In genomic region chr4:43496188-43496587, GRCh38 we compare ENCODE assay signal across 19 cellular contexts.
DNase-seq lines count a peak whose midpoint lies in the region; ATAC-seq, FAIRE-seq and TF ChIP-seq lines count a peak whose summit lies in the region.
"Had no signal": no experiment of that assay in that cellular context is flagged by ENCODE, and none has a peak within 500 bp of the region (broad histone marks: within the 10 kb centered on the region; RNA-seq: fewer than 3 reads in every experiment).

No MANE protein-coding gene starts in this region.

- TF ChIP-seq POLR2A in GM12892 (IDR thresholded peaks at IDR 0.05; ENCODE audit: low read depth, low read length) = no peak

- H3K27me3 Mint-ChIP-seq in activated CD4-positive, alpha-beta memory T cell treated with anti-CD3 and anti-CD28 coated beads for 36 hours = no peaks in the 10 kb centered on the region
- H3K27me3 Mint-ChIP-seq in natural killer cell treated with Interleukin-12 subunit alpha and Interleukin-12 subunit beta and Interleukin-15 and Interleukin-18, amount 100 ng/mL, for 72 hours = no peaks in the 10 kb centered on the region

- FAIRE-seq in GM12892 (lab: Jason Lieb, UNC) (peak; percentile 64), bronchial epithelial cell (lab: Jason Lieb, UNC) (no peak)
- FAIRE-seq: K562, pancreas, small intestine had no signal

- DNase-seq in GM12892 (ENCODE audit: insufficient read length) (no peak), bronchial epithelial cell (ENCODE audit: low read depth) (peak; percentile 5), DMS 273 (lab: John Stamatoyannopoulos, UW; ENCODE audit: unreplicated experiment) (no peak)
- no peak for DNase-seq in activated CD4-positive, alpha-beta memory T cell treated with anti-CD3 and anti-CD28 coated beads for 36 hours
- no peak for DNase-seq in effector memory CD4-positive, alpha-beta T cell
- DNase-seq in natural killer cell treated with Interleukin-12 subunit alpha and Interleukin-12 subunit beta and Interleukin-15 and Interleukin-18, amount 100 ng/mL, for 72 hours (ENCODE audit: low spot score) = no peak
- DNase-seq: colonic mucosa, heart right ventricle, mucosa of descending colon, NCI-H146, pancreas, Peyer's patch, small intestine, upper lobe of right lung had no signal

- ATAC-seq in GM19452 (IDR thresholded peaks at IDR 0.05; ENCODE audit: unreplicated experiment) = peak; percentile 63
- peak; percentile 87 for ATAC-seq in HG03432 (IDR thresholded peaks at IDR 0.05; ENCODE audit: unreplicated experiment)
- no peak for ATAC-seq in natural killer cell treated with Interleukin-12 subunit alpha and Interleukin-12 subunit beta and Interleukin-15 and Interleukin-18, amount 100 ng/mL, for 72 hours
- ATAC-seq: heart right ventricle; K562; mucosa of descending colon; pancreas; stimulated activated effector memory CD8-positive, alpha-beta T cell treated with anti-CD3 and anti-CD28 coated beads, Interleukin-12 subunit alpha, Interleukin-12 subunit beta, amount 100 ng/mL, for 72 hours; upper lobe of right lung had no signal

- no peak overlapping the region for H3K27ac Mint-ChIP-seq in activated CD4-positive, alpha-beta memory T cell treated with anti-CD3 and anti-CD28 coated beads for 36 hours
- H3K27ac Mint-ChIP-seq in natural killer cell treated with Interleukin-12 subunit alpha and Interleukin-12 subunit beta and Interleukin-15 and Interleukin-18, amount 100 ng/mL, for 72 hours = no peak overlapping the region
- H3K27ac Mint-ChIP-seq: stimulated activated effector memory CD8-positive, alpha-beta T cell treated with anti-CD3 and anti-CD28 coated beads, Interleukin-12 subunit alpha, Interleukin-12 subunit beta, amount 100 ng/mL, for 72 hours had no signal

- H3K4me1 ChIP-seq in effector memory CD4-positive, alpha-beta T cell (ENCODE audit: control insufficient read depth, insufficient read depth, low read length, poor library complexity, severe bottlenecking) = no peaks in the 10 kb centered on the region
- H3K4me1 ChIP-seq: ascending aorta, colonic mucosa, heart right ventricle, pancreas, Peyer's patch, upper lobe of right lung had no signal

- H3K4me1 Mint-ChIP-seq in activated CD4-positive, alpha-beta memory T cell treated with anti-CD3 and anti-CD28 coated beads for 36 hours (ENCODE audit: low read depth) = no peaks in the 10 kb centered on the region
- no peaks in the 10 kb centered on the region for H3K4me1 Mint-ChIP-seq in natural killer cell treated with Interleukin-12 subunit alpha and Interleukin-12 subunit beta and Interleukin-15 and Interleukin-18, amount 100 ng/mL, for 72 hours (ENCODE audit: low read depth in 2 of 2)
- H3K4me1 Mint-ChIP-seq: stimulated activated effector memory CD8-positive, alpha-beta T cell treated with anti-CD3 and anti-CD28 coated beads, Interleukin-12 subunit alpha, Interleukin-12 subunit beta, amount 100 ng/mL, for 72 hours had no signal

- POLR2A ChIA-PET in activated CD4-positive, alpha-beta memory T cell treated with anti-CD3 and anti-CD28 coated beads for 36 hours (lab: Charles Lee) = no interaction called here

- no peak overlapping the region for H3K4me3 ChIP-seq in bronchial epithelial cell (ENCODE audit: low read depth, low read length)
- H3K4me3 ChIP-seq in effector memory CD4-positive, alpha-beta T cell (ENCODE audit: insufficient read depth, low read depth, low read length, poor library complexity, severe bottlenecking) = no peak overlapping the region
- H3K4me3 ChIP-seq: ascending aorta, colonic mucosa, heart right ventricle, K562, mucosa of descending colon, pancreas, Peyer's patch, upper lobe of right lung had no signal

- no peak overlapping the region for H3K4me3 Mint-ChIP-seq in activated CD4-positive, alpha-beta memory T cell treated with anti-CD3 and anti-CD28 coated beads for 36 hours
- H3K4me3 Mint-ChIP-seq in natural killer cell treated with Interleukin-12 subunit alpha and Interleukin-12 subunit beta and Interleukin-15 and Interleukin-18, amount 100 ng/mL, for 72 hours = no peak overlapping the region
- H3K4me3 Mint-ChIP-seq: stimulated activated effector memory CD8-positive, alpha-beta T cell treated with anti-CD3 and anti-CD28 coated beads, Interleukin-12 subunit alpha, Interleukin-12 subunit beta, amount 100 ng/mL, for 72 hours had no signal

- intact Hi-C loops in activated CD4-positive, alpha-beta memory T cell treated with anti-CD3 and anti-CD28 coated beads for 36 hours (cut with micrococcal nuclease) = no loop called here

- H3K36me3 ChIP-seq in bronchial epithelial cell (ENCODE audit: control insufficient read depth, insufficient read depth, low read length) = no peaks in the 10 kb centered on the region
- H3K36me3 ChIP-seq in effector memory CD4-positive, alpha-beta T cell (ENCODE audit: control insufficient read depth, insufficient read depth, low read length) = no peaks in the 10 kb centered on the region
- H3K36me3 ChIP-seq: ascending aorta, colonic mucosa, heart right ventricle, pancreas, Peyer's patch, upper lobe of right lung had no signal

- H3K27ac ChIP-seq in effector memory CD4-positive, alpha-beta T cell (ENCODE audit: insufficient read depth, low read length, poor library complexity, severe bottlenecking) = no peak overlapping the region
- H3K27ac ChIP-seq: ascending aorta, colonic mucosa, heart right ventricle, pancreas, Peyer's patch, upper lobe of right lung had no signal

- no peaks in the 10 kb centered on the region for H3K36me3 Mint-ChIP-seq in activated CD4-positive, alpha-beta memory T cell treated with anti-CD3 and anti-CD28 coated beads for 36 hours
- H3K36me3 Mint-ChIP-seq in natural killer cell treated with Interleukin-12 subunit alpha and Interleukin-12 subunit beta and Interleukin-15 and Interleukin-18, amount 100 ng/mL, for 72 hours = no peaks in the 10 kb centered on the region
- H3K36me3 Mint-ChIP-seq: stimulated activated effector memory CD8-positive, alpha-beta T cell treated with anti-CD3 and anti-CD28 coated beads, Interleukin-12 subunit alpha, Interleukin-12 subunit beta, amount 100 ng/mL, for 72 hours had no signal

- no peaks in the 10 kb centered on the region for H3K9me3 ChIP-seq in effector memory CD4-positive, alpha-beta T cell (ENCODE audit: control insufficient read depth, low read length)
- H3K9me3 ChIP-seq: ascending aorta, colonic mucosa, pancreas, Peyer's patch, upper lobe of right lung had no signal

- CTCF ChIA-PET in activated CD4-positive, alpha-beta memory T cell treated with anti-CD3 and anti-CD28 coated beads for 36 hours (lab: Charles Lee) = no interaction called here

- H3K9me3 Mint-ChIP-seq in activated CD4-positive, alpha-beta memory T cell treated with anti-CD3 and anti-CD28 coated beads for 36 hours = peaks cover 3% of the 10 kb centered on the region
- H3K9me3 Mint-ChIP-seq in natural killer cell treated with Interleukin-12 subunit alpha and Interleukin-12 subunit beta and Interleukin-15 and Interleukin-18, amount 100 ng/mL, for 72 hours = peaks cover 12% of the 10 kb centered on the region

- no peak for TF ChIP-seq CTCF in bronchial epithelial cell (IDR thresholded peaks at IDR 0.05; ENCODE audit: insufficient read depth, low read length, severe bottlenecking)

- no peaks in the 10 kb centered on the region for H3K27me3 ChIP-seq in bronchial epithelial cell (ENCODE audit: control insufficient read depth, insufficient read depth, low read length)
- H3K27me3 ChIP-seq in effector memory CD4-positive, alpha-beta T cell (replicated peaks; ENCODE audit: control insufficient read depth, insufficient read depth, low read length, poor library complexity, severe bottlenecking) = no peaks in the 10 kb centered on the region
- H3K27me3 ChIP-seq: ascending aorta, colonic mucosa, heart right ventricle, pancreas, Peyer's patch, upper lobe of right lung had no signal

Comparison
In these comparisons a context has a peak if more than half of its experiments do, and no peak if none do; other contexts are left out.
1. ATAC-seq: peak in GM19452 (single experiment) and HG03432 (single experiment); none in natural killer cell treated with Interleukin-12 subunit alpha and Interleukin-12 subunit beta and Interleukin-15 and Interleukin-18, amount 100 ng/mL, for 72 hours (0 of 2).